17 cellular contexts compared by ENCODE assay signal in the genomic region with DNA sequence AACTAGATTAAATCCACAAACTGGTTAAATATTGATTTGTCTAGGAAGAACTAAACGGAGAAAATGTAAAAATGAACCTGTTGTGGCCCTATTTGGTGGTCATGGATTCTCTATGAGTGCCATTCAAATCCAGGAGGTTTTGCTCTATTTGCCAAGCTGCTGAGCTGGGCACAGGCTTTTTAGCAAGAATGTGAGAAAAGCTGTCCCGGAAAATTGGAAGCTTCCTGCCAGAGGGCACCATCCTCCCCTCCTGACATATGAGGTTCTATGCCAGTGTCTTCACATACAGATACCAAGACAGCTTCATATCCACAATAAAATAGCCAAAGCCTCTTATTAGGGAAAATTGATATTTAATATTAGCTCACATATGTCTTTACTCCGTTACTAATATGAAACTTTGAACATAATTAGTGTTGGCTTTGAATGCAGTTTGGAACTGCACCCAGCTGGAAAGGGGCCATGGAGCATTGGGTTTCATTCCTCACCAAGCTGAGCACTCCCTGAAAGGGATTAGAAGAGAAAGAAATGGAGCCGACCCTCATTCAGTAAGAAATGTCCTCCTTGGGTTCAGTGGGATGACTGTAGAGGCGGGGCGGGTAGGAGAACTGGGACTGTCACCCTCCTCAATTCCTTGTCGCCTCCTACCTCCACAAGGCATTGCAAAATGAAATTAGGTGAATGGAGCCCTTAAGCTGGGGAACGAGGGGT. TPM values are rescaled to one million over a fixed set of nuclear protein-coding genes. Genes with fewer than 3 reads are reported as not detected.
DNase-seq lines count a peak whose midpoint lies in the region; TF ChIP-seq lines count a peak whose summit lies in the region.
"Had no signal": no experiment of that assay in that cellular context is flagged by ENCODE, and none has a peak within 500 bp of the region (broad histone marks: within the 10 kb centered on the region; RNA-seq: fewer than 3 reads in every experiment).

No MANE protein-coding gene starts in this region.

- H3K4me1 ChIP-seq in HEK293 (ENCODE audit: control insufficient read depth, insufficient read depth, low read length) (peaks cover 20% of the 10 kb centered on the region), parathyroid adenoma (peaks cover 15% of the 10 kb centered on the region), right atrium auricular region (no peaks in the 10 kb centered on the region)

- no peak overlapping the region for H3K27ac ChIP-seq in HEK293 (ENCODE audit: extremely low read depth, low read depth, low read length)
- H3K27ac ChIP-seq in parathyroid adenoma, result no peak overlapping the region
- H3K27ac ChIP-seq in right atrium auricular region, result no peak overlapping the region
- H3K27ac ChIP-seq: skin epidermis, thyroid gland had no signal

- H3K9ac ChIP-seq in parathyroid adenoma, result no peak overlapping the region

- H3K27me3 Mint-ChIP-seq in brain, result peaks cover 3% of the 10 kb centered on the region
- H3K27me3 Mint-ChIP-seq: progenitor cell of endocrine pancreas had no signal

- H3K4me1 Mint-ChIP-seq in brain, result peaks cover 45% of the 10 kb centered on the region

- peaks cover 8% of the 10 kb centered on the region for H3K36me3 Mint-ChIP-seq in brain
- H3K36me3 Mint-ChIP-seq: activated naive CD4-positive, alpha-beta T cell treated with anti-CD3 and anti-CD28 coated beads, Interleukin-2, amount 50 U/mL, for 72 hours; CD8-positive, alpha-beta T cell had no signal

- H3K4me3 ChIP-seq in HEK293 (ENCODE audit: low read depth, low read length) (no peak overlapping the region), parathyroid adenoma (ENCODE audit: low read depth, low read length) (no peak overlapping the region), right atrium auricular region (no peak overlapping the region)
- H3K4me3 ChIP-seq: skin epidermis, thyroid gland had no signal

- H3K36me3 ChIP-seq in HEK293 (ENCODE audit: control insufficient read depth in 2 of 2, insufficient read depth in 1 of 2, low read length in 2 of 2) (no peaks in the 10 kb centered on the region), parathyroid adenoma (ENCODE audit: control insufficient read depth, insufficient read depth, low read length) (no peaks in the 10 kb centered on the region), right atrium auricular region (no peaks in the 10 kb centered on the region)
- H3K36me3 ChIP-seq: thyroid gland had no signal

- POLR2A ChIA-PET in HEK293 (lab: Yijun Ruan, JAX), result no interaction called here

- H3K4me3 Mint-ChIP-seq in brain, result peak overlapping the region in 2 of 5 experiments; percentile 74 to 76
- H3K4me3 Mint-ChIP-seq: activated T-helper 1 cell treated with anti-CD3 and anti-CD28 coated beads, Interleukin-12 subunit alpha, Interleukin-12 subunit beta, Interleukin-2, Interleukin-4 antibody, amounts not matched to agents 30 ng/mL and 10 ng/mL and 1 ng/mL, durations not matched to agents 14 hours and 24 hours and 36 hours; CD8-positive, alpha-beta T cell; nephron had no signal

- H3K27me3 ChIP-seq in parathyroid adenoma (ENCODE audit: control insufficient read depth, insufficient read depth, low read length), result no peaks in the 10 kb centered on the region
- no peaks in the 10 kb centered on the region for H3K27me3 ChIP-seq in right atrium auricular region
- H3K27me3 ChIP-seq: thyroid gland had no signal

- H3K9me3 ChIP-seq in HEK293 (ENCODE audit: control insufficient read depth, insufficient read depth, low read depth, low read length), result no peaks in the 10 kb centered on the region
- no peaks in the 10 kb centered on the region for H3K9me3 ChIP-seq in parathyroid adenoma (ENCODE audit: control insufficient read depth, low read length)
- no peaks in the 10 kb centered on the region for H3K9me3 ChIP-seq in right atrium auricular region
- H3K9me3 ChIP-seq: thyroid gland had no signal

- peak overlapping the region in 4 of 5 experiments; percentile 72 to 100 (median 89) for H3K27ac Mint-ChIP-seq in brain
- H3K27ac Mint-ChIP-seq: activated naive CD4-positive, alpha-beta T cell treated with anti-CD3 and anti-CD28 coated beads, Interleukin-2, amount 50 U/mL, for 72 hours; activated T-helper 1 cell treated with anti-CD3 and anti-CD28 coated beads, Interleukin-12 subunit alpha, Interleukin-12 subunit beta, Interleukin-2, Interleukin-4 antibody, amounts not matched to agents 30 ng/mL and 10 ng/mL and 1 ng/mL, durations not matched to agents 14 hours and 24 hours and 36 hours; nephron; progenitor cell of endocrine pancreas had no signal

- peak overlapping the region; percentile 13 for H2AFZ ChIP-seq in parathyroid adenoma

- no peak overlapping the region for H3K4me2 ChIP-seq in parathyroid adenoma (ENCODE audit: low read length)

- peak; percentile 57 for DNase-seq in NCI-H2029 treated with DMSO at 0.1 percent for 48 hours (lab: John Stamatoyannopoulos, UW)
- DNase-seq in activated CD4-positive, alpha-beta T cell treated with anti-CD3 and anti-CD28 coated beads, Interleukin-2, amount 50 U/mL, for 1 hour, result no peak
- no peak for DNase-seq in activated CD4-positive, alpha-beta T cell treated with anti-CD3 and anti-CD28 coated beads, Interleukin-2, amount 50 U/mL, for 4 hours
- DNase-seq in right atrium auricular region (ENCODE audit: low spot score), result no peak
- DNase-seq: activated CD4-positive, alpha-beta T cell treated with anti-CD3 and anti-CD28 coated beads for 1 hour; CD8-positive, alpha-beta T cell; left cardiac atrium; stimulated activated naive CD4-positive, alpha-beta T cell treated with Interleukin-2 at 50 U/mL for 16 hours; thyroid gland had no signal

- CTCF ChIA-PET in HEK293 (lab: Yijun Ruan, JAX), result interaction anchor here (0.6 kb wide), 1 partner anchor 44 kb away, joined by 3 read pairs; no protein-coding TSS in a partner anchor

- peaks cover 3% of the 10 kb centered on the region for H3K79me2 ChIP-seq in parathyroid adenoma

- H3K9me3 Mint-ChIP-seq in brain, result peaks cover 0 to 10% (median 6%) of the 10 kb centered on the region in 5 experiments
- H3K9me3 Mint-ChIP-seq: activated T-helper 1 cell treated with anti-CD3 and anti-CD28 coated beads, Interleukin-12 subunit alpha, Interleukin-12 subunit beta, Interleukin-2, Interleukin-4 antibody, amounts not matched to agents 30 ng/mL and 10 ng/mL and 1 ng/mL, durations not matched to agents 14 hours and 24 hours and 36 hours; CD8-positive, alpha-beta T cell; nephron had no signal

- TF ChIP-seq CTCF in HEK293 (tag by site-specific recombination; IDR thresholded peaks at IDR 0.05), result no peak
- TF ChIP-seq CTCF in brain (conservative IDR thresholded peaks at IDR 0.05), result no peak
- TF ChIP-seq CTCF in parathyroid adenoma (IDR thresholded peaks at IDR 0.05), result no peak
- no peak for TF ChIP-seq CTCF in right atrium auricular region (IDR thresholded peaks at IDR 0.05)

TF ChIP-seq in HEK293, 187 proteins besides CTCF, POLR2A, EP300 and RAD21:
- TF ChIP-seq ZSCAN23 (tag by site-specific recombination; IDR thresholded peaks at IDR 0.05) (no peak), MZF1 (tag by site-specific recombination; IDR thresholded peaks at IDR 0.05; ENCODE audit: borderline replicate concordance) (peak; percentile 68; the same call in 1 of the 2 replicates), WT1 (tag by site-specific recombination; IDR thresholded peaks at IDR 0.05) (peak; percentile 62)
- TF ChIP-seq, protein P1, sequence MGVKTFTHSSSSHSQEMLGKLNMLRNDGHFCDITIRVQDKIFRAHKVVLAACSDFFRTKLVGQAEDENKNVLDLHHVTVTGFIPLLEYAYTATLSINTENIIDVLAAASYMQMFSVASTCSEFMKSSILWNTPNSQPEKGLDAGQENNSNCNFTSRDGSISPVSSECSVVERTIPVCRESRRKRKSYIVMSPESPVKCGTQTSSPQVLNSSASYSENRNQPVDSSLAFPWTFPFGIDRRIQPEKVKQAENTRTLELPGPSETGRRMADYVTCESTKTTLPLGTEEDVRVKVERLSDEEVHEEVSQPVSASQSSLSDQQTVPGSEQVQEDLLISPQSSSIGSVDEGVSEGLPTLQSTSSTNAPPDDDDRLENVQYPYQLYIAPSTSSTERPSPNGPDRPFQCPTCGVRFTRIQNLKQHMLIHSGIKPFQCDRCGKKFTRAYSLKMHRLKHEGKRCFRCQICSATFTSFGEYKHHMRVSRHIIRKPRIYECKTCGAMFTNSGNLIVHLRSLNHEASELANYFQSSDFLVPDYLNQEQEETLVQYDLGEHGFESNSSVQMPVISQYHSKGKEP (tag by site-specific recombination; IDR thresholded peaks at IDR 0.05), result 0 out of 2 replicates have a peak, but pooled peaks have one; percentile 23

RNA-seq across cellular contexts. Expression of a gene that starts 47.8 kb away (rescaled TPM):
- polyA plus RNA-seq in brain (ENCODE audit: insufficient read depth, low read depth, low replicate concordance), result 106 TPM
- under 1 TPM; 0.63 to 0.93 TPM for total RNA-seq in right atrium auricular region
